Comparison of ENCODE assay signal across 10 cellular contexts in the genomic region with DNA sequence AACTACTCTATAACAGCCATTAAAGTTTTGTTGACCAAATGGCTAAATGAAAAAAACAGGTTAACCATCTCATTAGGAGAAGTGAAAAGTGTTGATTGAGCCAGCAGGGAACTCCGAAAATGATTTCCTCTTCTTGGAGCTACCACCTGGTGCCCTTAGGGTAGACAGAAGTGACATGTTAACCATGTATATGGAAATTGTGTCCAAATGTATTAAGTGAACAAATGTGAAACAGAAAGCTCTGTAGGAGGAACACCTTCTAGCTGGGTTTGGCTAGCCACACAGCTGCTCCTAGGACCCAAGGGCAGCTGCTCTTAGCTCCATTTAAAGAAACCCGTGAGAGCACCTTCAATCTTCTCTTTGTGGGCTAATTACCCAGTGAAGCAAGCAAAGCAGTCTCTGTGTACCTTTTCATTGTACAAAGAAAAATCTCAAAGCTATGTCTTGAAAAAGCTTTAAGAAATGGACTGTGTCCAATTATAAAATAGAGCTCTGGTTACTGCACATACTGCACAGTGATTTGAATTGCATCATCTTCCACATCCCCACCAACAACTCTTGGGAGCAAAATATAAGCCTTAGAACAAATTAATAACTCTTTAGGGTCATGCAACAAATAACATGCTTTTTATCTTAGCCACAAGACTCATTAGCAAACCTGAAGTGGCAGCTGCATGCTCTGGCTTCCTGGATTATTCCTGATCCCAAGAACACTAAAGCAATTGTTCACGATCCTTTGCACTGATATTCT. TPM values are rescaled to one million over a fixed set of nuclear protein-coding genes. Genes with fewer than 3 reads are reported as not detected.
A peak's percentile ranks its signal among the peaks of the same experiment; 100 is the strongest.
DNase-seq lines count a peak whose midpoint lies in the region; ATAC-seq and TF ChIP-seq lines count a peak whose summit lies in the region.
"Had no signal": no experiment of that assay in that cellular context is flagged by ENCODE, and none has a peak within 500 bp of the region (broad histone marks: within the 10 kb centered on the region; RNA-seq: fewer than 3 reads in every experiment).

No MANE protein-coding gene starts in this region.

- H3K9me3 ChIP-seq in WERI-Rb-1 (ENCODE audit: severe bottlenecking), result no peaks in the 10 kb centered on the region

- CTCF ChIA-PET in activated B cell treated with CpG ODN at 0.5 μM for 24 hours (lab: Charles Lee), result interaction anchor here (0.9 to 4.2 kb wide), 11 partner anchors 9 to 974 kb away, joined by 3 to 68 read pairs (median 7); a partner anchor contains a TSS

- no peak overlapping the region for H3K4me3 Mint-ChIP-seq in activated B cell treated with CpG ODN at 0.5 μM for 24 hours

- H3K4me1 ChIP-seq in ACC112 (ENCODE audit: control insufficient read depth, insufficient read depth, low read length, unreplicated experiment), result no peaks in the 10 kb centered on the region

- H3K27me3 Mint-ChIP-seq in activated B cell treated with CpG ODN at 0.5 μM for 24 hours, result peaks cover 6% of the 10 kb centered on the region

- H3K27me3 ChIP-seq in ACC112 (ENCODE audit: insufficient read depth, low read length) (peaks cover 11% of the 10 kb centered on the region), WERI-Rb-1 (ENCODE audit: insufficient read depth, low read depth, severe bottlenecking) (no peaks in the 10 kb centered on the region)

- DNase-seq in activated B cell treated with CpG ODN at 0.5 μM for 24 hours (no peak), WERI-Rb-1 (no peak), SW480 (ENCODE audit: low spot score) (no peak), posterior cingulate gyrus (no peak)
- DNase-seq in activated CD4-positive, alpha-beta T cell treated with anti-CD3 and anti-CD28 coated beads for 1 hour, result no peak
- DNase-seq: activated CD8-positive, alpha-beta memory T cell treated with anti-CD3 and anti-CD28 coated beads for 24 hours; IMR-90 had no signal

- H3K27ac ChIP-seq in ACC112 (ENCODE audit: low read depth, low read length) (no peak overlapping the region), WERI-Rb-1 (no peak overlapping the region)

- TF ChIP-seq CTCF in activated B cell treated with CpG ODN at 0.5 μM for 24 hours (IDR thresholded peaks at IDR 0.05) (no peak), WERI-Rb-1 (IDR thresholded peaks at IDR 0.05; ENCODE audit: low read depth, low read length) (no peak)

- peak overlapping the region; percentile 62 for H2AFZ ChIP-seq in ACC112 (ENCODE audit: low read length, unreplicated experiment)

- no peak overlapping the region for H3K27ac Mint-ChIP-seq in activated B cell treated with CpG ODN at 0.5 μM for 24 hours

- H3K4me3 ChIP-seq in ACC112 (ENCODE audit: low read depth, low read length) (no peak overlapping the region), WERI-Rb-1 (ENCODE audit: low read depth, low read length) (no peak overlapping the region)

- peak; percentile 91 for ATAC-seq in GM19452 (IDR thresholded peaks at IDR 0.05; ENCODE audit: unreplicated experiment)
- ATAC-seq in HG03135 (IDR thresholded peaks at IDR 0.05; ENCODE audit: unreplicated experiment), result peak; percentile 95
- peak; percentile 60 for ATAC-seq in activated B cell treated with CpG ODN at 0.5 μM for 24 hours (ENCODE audit: low read depth)

- no peaks in the 10 kb centered on the region for H3K9me3 Mint-ChIP-seq in activated B cell treated with CpG ODN at 0.5 μM for 24 hours

- peaks cover 16% of the 10 kb centered on the region for H3K4me1 Mint-ChIP-seq in activated B cell treated with CpG ODN at 0.5 μM for 24 hours

- POLR2A ChIA-PET in activated B cell treated with CpG ODN at 0.5 μM for 24 hours (lab: Charles Lee), result interaction anchor here (0.6 to 0.8 kb wide), 2 partner anchors 11 to 1795 kb away, joined by 3 read pairs; no protein-coding TSS in a partner anchor

- H3K36me3 ChIP-seq in ACC112 (ENCODE audit: insufficient read depth, low read length) (no peaks in the 10 kb centered on the region), WERI-Rb-1 (no peaks in the 10 kb centered on the region)

- no peaks in the 10 kb centered on the region for H3K36me3 Mint-ChIP-seq in activated B cell treated with CpG ODN at 0.5 μM for 24 hours (ENCODE audit: low read depth)

- intact Hi-C loops in activated B cell treated with CpG ODN at 0.5 μM for 24 hours (cut with micrococcal nuclease) (loop anchor here (1.0 to 10.0 kb wide), 7 partner anchors 60 to 975 kb away; a partner anchor contains a TSS), posterior cingulate gyrus (cut with DNase I) (loop anchor here (5.0 to 10.0 kb wide), 2 partner anchors 591 to 619 kb away; no protein-coding TSS in a partner anchor)

- no peaks in the 10 kb centered on the region for H3K79me2 ChIP-seq in ACC112 (ENCODE audit: control insufficient read depth, insufficient read depth, low read length, unreplicated experiment)

RNA-seq across cellular contexts. Expression of a gene that starts 59.2 kb away (rescaled TPM):
- total RNA-seq in activated B cell treated with CpG ODN at 0.5 μM for 24 hours, result 6.5 and 6.7 TPM in 2 replicates
